ENCODE assay signal across 10 cellular contexts in the genomic region with DNA sequence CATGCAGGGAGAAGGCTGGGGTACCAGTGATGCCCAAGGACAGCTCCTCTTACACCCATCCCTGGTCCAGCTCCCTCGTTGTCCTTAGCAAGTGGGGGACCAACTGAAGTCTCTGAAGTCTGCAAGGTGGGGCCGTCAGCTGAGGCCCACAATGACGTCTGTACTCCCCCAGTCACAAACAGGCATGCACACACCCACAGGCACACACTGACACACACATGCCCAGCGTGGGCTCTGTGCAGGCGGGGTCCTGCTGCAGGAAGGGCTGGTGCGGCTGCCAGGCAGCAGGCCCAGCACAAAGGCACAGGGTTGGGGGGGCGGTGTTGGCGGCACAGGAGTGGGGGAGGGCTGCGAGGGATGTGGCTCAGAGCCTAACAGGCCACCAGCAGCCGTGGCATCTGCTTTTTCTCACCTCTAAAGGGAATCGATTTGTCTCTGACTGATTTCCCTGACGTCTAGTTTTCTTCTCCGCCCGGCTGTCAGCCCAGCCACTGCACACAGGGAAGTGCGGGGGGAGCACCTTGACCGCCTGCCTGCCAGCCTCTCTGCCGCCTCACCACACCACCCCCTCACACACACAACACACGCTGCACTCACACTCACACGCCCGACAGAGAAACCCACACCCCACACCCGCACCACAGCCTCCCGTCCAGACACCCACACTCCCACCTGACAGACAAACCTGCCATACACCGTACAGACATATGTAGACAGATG. TPM values are rescaled to one million over a fixed set of nuclear protein-coding genes. Genes with fewer than 3 reads are reported as not detected.
DNase-seq lines count a peak whose midpoint lies in the region; ATAC-seq and TF ChIP-seq lines count a peak whose summit lies in the region.
"Had no signal": no experiment of that assay in that cellular context is flagged by ENCODE, and none has a peak within 500 bp of the region (broad histone marks: within the 10 kb centered on the region; RNA-seq: fewer than 3 reads in every experiment).

No MANE protein-coding gene starts in this region.

- H3K36me3 ChIP-seq in Loucy (ENCODE audit: insufficient read depth, low read length) = no peaks in the 10 kb centered on the region
- no peaks in the 10 kb centered on the region for H3K36me3 ChIP-seq in heart left ventricle
- H3K36me3 ChIP-seq in HAP-1 (replicated peaks) = no peaks in the 10 kb centered on the region

- peak overlapping the region in 3 of 12 donors; percentile 44 to 88 (median 73) for H3K27ac ChIP-seq in heart left ventricle
- H3K27ac ChIP-seq: KMS-11 had no signal

- H3K9me3 ChIP-seq in Loucy (ENCODE audit: insufficient read depth, low read depth, low read length) (no peaks in the 10 kb centered on the region), heart left ventricle (no peaks in the 10 kb centered on the region), HAP-1 (no peaks in the 10 kb centered on the region)

- TF ChIP-seq CTCF in Loucy (conservative IDR thresholded peaks at IDR 0.05; ENCODE audit: low read length) (no peak), heart left ventricle (IDR thresholded peaks at IDR 0.05) (no peak)

- no peak overlapping the region for H3K9ac ChIP-seq in Loucy (ENCODE audit: low read depth, low read length, poor library complexity, severe bottlenecking)
- H3K9ac ChIP-seq: KMS-11 had no signal

- no peaks in the 10 kb centered on the region for H4K20me1 ChIP-seq in Loucy (ENCODE audit: insufficient read depth, low read length, poor library complexity, severe bottlenecking)

- no peak for TF ChIP-seq POLR2A in heart left ventricle (IDR thresholded peaks at IDR 0.05)

- no peak overlapping the region for H2AFZ ChIP-seq in Loucy (ENCODE audit: low read length)

- ATAC-seq in heart left ventricle (peak in 2 of 4 donors; percentile 33 to 52), sciatic nerve (no peak), HG03175 (IDR thresholded peaks at IDR 0.05; ENCODE audit: unreplicated experiment) (no peak), HG02970 (IDR thresholded peaks at IDR 0.05; ENCODE audit: low FRiP score, unreplicated experiment) (no peak)

- H3K4me1 ChIP-seq in Loucy (ENCODE audit: insufficient read depth, low read length, poor library complexity, severe bottlenecking) (peaks cover 22% of the 10 kb centered on the region), heart left ventricle (peaks cover 0 to 29% (median 11%) of the 10 kb centered on the region in 12 donors), HAP-1 (no peaks in the 10 kb centered on the region)

- WGBS in heart left ventricle, 4 donors = 50 to 62% (median 53%) methylated on average over 17 to 23 of the region's 23 CpGs

- H3K79me2 ChIP-seq in Loucy (ENCODE audit: insufficient read depth, low read length) = no peaks in the 10 kb centered on the region

- peak overlapping the region; percentile 28 for H3K4me2 ChIP-seq in Loucy (ENCODE audit: low read depth, low read length, poor library complexity, severe bottlenecking)
- H3K4me2 ChIP-seq: KMS-11 had no signal

- H3K27me3 ChIP-seq in Loucy (ENCODE audit: insufficient read depth, low read length, poor library complexity, severe bottlenecking) (no peaks in the 10 kb centered on the region), heart left ventricle (no peaks in the 10 kb centered on the region), HAP-1 (ENCODE audit: low read depth) (no peaks in the 10 kb centered on the region)

- peak; percentile 71 for DNase-seq in activated CD8-positive, alpha-beta memory T cell treated with anti-CD3 and anti-CD28 coated beads for 24 hours
- DNase-seq in heart left ventricle (peak in 3 of 5 donors; percentile 43 to 56 (median 48)), sciatic nerve (ENCODE audit: low spot score) (peak; percentile 59), HAP-1 (ENCODE audit: low spot score in 2 of 2) (no peak), AG08395 (ENCODE audit: low spot score) (no peak)
- DNase-seq: stimulated activated CD4-positive, alpha-beta T cell treated with anti-CD3 and anti-CD28 coated beads, Interleukin-4, amount 100 ng/mL, for 24 hours had no signal

- H3K4me3 ChIP-seq in Loucy (ENCODE audit: low read length, poor library complexity, severe bottlenecking) (no peak overlapping the region), heart left ventricle (no peak overlapping the region), HAP-1 (no peak overlapping the region)

- in situ Hi-C loops in HAP-1 (cut with MboI; ENCODE audit: low sequenced_read_pairs) = no loop called here

- no peaks in the 10 kb centered on the region for H3F3A ChIP-seq in Loucy (ENCODE audit: low read depth)

- no peaks in the 10 kb centered on the region for H3K9me2 ChIP-seq in Loucy (replicated peaks; ENCODE audit: low read depth, low read length)

- intact Hi-C loops in heart left ventricle (cut with DNase I) = loop anchor here in 2 of 10 donors (5.0 kb wide), 1 partner anchor 37 kb away; no protein-coding TSS in a partner anchor
- intact Hi-C loops in sciatic nerve (cut with DNase I) = no loop called here

RNA-seq across cellular contexts. Expression of a gene that starts 43.5 kb away (rescaled TPM):
- total RNA-seq in heart left ventricle (10 to 100 TPM; 39.8 to 75.4 (median 50.5) TPM), sciatic nerve (96.7 TPM)
- 10 to 100 TPM; 19.7 to 45.7 TPM for polyA plus RNA-seq in heart left ventricle

Comparison
In these comparisons a context has a peak if more than half of its experiments do, and no peak if none do; other contexts are left out.
1. DNase-seq: peak in activated CD8-positive, alpha-beta memory T cell treated with anti-CD3 and anti-CD28 coated beads for 24 hours (single experiment), heart left ventricle (3 of 5) and sciatic nerve (single experiment); none in HAP-1 (0 of 2) and AG08395 (single experiment).